8 cellular contexts compared by ENCODE assay signal in the genomic region with DNA sequence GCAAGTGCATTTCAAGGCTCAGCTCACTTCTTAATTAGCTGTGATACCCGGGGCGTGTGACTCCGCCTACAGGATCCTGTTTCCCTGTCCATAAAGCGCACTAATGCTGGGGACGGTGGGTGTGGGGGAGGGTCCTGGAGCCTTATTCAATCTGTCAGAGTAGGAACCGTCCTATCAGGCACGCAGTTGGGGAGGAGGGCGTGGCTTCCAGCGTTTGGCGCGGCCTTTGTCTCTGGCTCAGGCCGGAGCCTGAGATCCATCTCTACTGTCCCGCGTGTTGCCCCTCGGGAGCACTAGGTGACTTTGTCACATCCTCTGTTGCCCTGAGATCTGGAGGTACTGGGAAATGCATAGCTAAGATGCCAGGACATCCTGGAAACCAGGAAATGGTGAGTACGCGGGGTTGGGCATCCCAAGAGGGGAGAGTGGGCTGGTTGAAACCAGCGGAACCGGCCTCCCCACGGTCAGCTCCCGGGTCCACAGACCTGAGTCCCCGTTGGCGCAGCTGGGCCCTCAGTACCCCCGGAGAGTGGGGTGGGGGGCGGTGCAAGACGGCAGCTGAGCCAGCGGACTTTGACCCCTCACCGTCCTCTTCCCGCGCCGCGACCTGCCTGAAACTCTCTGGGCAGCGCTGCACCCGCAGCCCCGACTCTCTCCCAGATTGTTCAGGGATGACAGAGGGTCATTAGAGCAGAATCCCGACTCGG.
DNase-seq lines count a peak whose midpoint lies in the region; ATAC-seq and TF ChIP-seq lines count a peak whose summit lies in the region.

No MANE protein-coding gene starts in this region.

- H3K4me1 Mint-ChIP-seq in glutamatergic neuron (ENCODE audit: low read depth, unreplicated experiment) (peaks cover 12% of the 10 kb centered on the region), HFFc6 (ENCODE audit: low read depth) (no peaks in the 10 kb centered on the region)

- DNase-seq in AG10803 (ENCODE audit: low read depth) (no peak), NCI-H2227 (lab: John Stamatoyannopoulos, UW; ENCODE audit: unreplicated experiment) (peak; percentile 72), glutamatergic neuron (peak; percentile 96), psoas muscle (no peak), HFFc6 (no peak)
- peak; percentile 24 for DNase-seq in activated CD8-positive, alpha-beta memory T cell treated with anti-CD3 and anti-CD28 coated beads, Interleukin-2, amount 50 U/mL, for 4 hours

- ATAC-seq in GM18868 (IDR thresholded peaks at IDR 0.05; ENCODE audit: unreplicated experiment) (peak; percentile 92), HG03064 (IDR thresholded peaks at IDR 0.05; ENCODE audit: low read depth, unreplicated experiment) (peak; percentile 69), psoas muscle (no peak)

- H3K27ac Mint-ChIP-seq in glutamatergic neuron (ENCODE audit: unreplicated experiment) (peak overlapping the region; percentile 85), HFFc6 (no peak overlapping the region)

- peak overlapping the region; percentile 34 for H3K4me3 ChIP-seq in AG10803 (ENCODE audit: low read length)
- peak overlapping the region; percentile 42 for H3K4me3 ChIP-seq in psoas muscle

- WGBS in psoas muscle, 3 donors = 1 to 3% (median 1%) methylated on average over 35 to 37 of the region's 37 CpGs

- no peaks in the 10 kb centered on the region for H3K9me3 ChIP-seq in psoas muscle

- H3K36me3 Mint-ChIP-seq in glutamatergic neuron (ENCODE audit: unreplicated experiment) (peaks cover 7% of the 10 kb centered on the region), HFFc6 (ENCODE audit: low read depth) (no peaks in the 10 kb centered on the region)

- no peaks in the 10 kb centered on the region for H3K36me3 ChIP-seq in psoas muscle (ENCODE audit: insufficient read depth in 1 of 2, low read depth in 1 of 2)

- intact Hi-C loops in psoas muscle (cut with DNase I) = no loop called here

- H3K27ac ChIP-seq in psoas muscle = no peak overlapping the region

- peaks cover 4% of the 10 kb centered on the region for H3K4me1 ChIP-seq in psoas muscle

- peaks cover 5% of the 10 kb centered on the region for H3K27me3 Mint-ChIP-seq in glutamatergic neuron (ENCODE audit: unreplicated experiment)
- H3K27me3 Mint-ChIP-seq in HFFc6 (ENCODE audit: insufficient read depth) = peaks cover 6% of the 10 kb centered on the region; the same call in 1 of the 2 replicates

- TF ChIP-seq CTCF in AG10803 (conservative IDR thresholded peaks at IDR 0.05; ENCODE audit: low read length) (no peak), glutamatergic neuron (IDR thresholded peaks at IDR 0.05; ENCODE audit: partially characterized antibody, unreplicated experiment) (no peak), psoas muscle (IDR thresholded peaks at IDR 0.05) (no peak), HFFc6 (IDR thresholded peaks at IDR 0.05) (no peak)

- peaks cover 0 to 34% (median 9%) of the 10 kb centered on the region in 3 donors for H3K27me3 ChIP-seq in psoas muscle (ENCODE audit: insufficient read depth in 3 of 3, low read length in 2 of 3)

- H3K9me3 Mint-ChIP-seq in glutamatergic neuron (ENCODE audit: unreplicated experiment) (peaks cover 6% of the 10 kb centered on the region), HFFc6 (peaks cover under 1% of the 10 kb centered on the region; the same call in 1 of the 2 replicates)

- H3K4me3 Mint-ChIP-seq in glutamatergic neuron (ENCODE audit: unreplicated experiment) (peak overlapping the region; percentile 95), HFFc6 (no peak overlapping the region)

Comparison
In these comparisons a context has a peak if more than half of its experiments do, and no peak if none do; other contexts are left out.
1. DNase-seq: peak in NCI-H2227 (single experiment), activated CD8-positive, alpha-beta memory T cell treated with anti-CD3 and anti-CD28 coated beads, Interleukin-2, amount 50 U/mL, for 4 hours (single experiment) and glutamatergic neuron (single experiment); none in AG10803 (single experiment), psoas muscle (0 of 2) and HFFc6 (single experiment).
2. ATAC-seq: peak in GM18868 (single experiment) and HG03064 (single experiment); none in psoas muscle (0 of 4).